Comparison of ENCODE assay signal across 8 cellular contexts in the genomic region with DNA sequence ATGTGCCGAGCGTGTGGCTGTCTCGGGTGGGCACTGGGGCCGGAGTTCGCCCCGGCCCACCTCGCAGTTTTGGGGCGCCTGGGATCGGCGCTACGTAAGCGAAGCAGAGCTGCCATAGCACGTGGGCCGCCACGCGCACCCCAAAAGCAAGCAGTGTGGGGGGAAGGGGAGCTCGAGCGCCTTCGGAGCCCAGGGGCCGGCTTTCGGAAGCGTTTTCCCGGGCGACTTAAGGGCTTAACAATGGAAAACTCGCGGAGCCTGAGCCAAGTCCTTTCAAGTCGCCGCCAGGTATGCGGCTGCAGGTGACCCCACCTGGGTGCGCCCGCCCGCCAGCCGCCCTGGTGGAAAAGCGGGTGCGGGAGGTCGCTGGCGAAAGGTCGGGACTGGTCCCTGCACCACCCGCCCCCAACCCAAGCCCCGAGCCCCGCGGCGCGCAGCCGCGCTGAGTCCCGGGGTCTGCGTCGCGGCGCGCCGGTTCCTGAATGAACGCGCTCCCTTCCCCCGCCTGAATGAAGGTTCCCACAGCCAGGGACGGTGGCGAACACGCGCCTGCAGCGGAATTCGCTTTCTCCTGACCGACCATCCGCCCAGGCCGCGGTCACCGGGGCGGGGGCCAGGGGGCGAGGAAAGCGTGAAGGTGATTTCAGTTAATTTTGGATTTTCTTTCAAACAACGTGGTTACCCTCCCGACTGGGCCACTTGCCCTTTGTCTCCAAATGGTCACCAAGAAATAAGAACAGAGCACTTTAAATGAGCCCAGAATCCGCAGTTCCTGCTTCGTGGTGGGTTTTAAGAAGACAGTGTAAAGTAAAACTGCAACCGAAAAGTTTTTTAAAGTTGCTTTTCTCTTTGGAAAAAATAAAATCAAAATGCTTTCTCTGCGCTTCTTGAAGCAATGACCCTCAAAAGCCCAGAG. TPM values are rescaled to one million over a fixed set of nuclear protein-coding genes. Genes with fewer than 3 reads are reported as not detected.
DNase-seq lines count a peak whose midpoint lies in the region; ATAC-seq, FAIRE-seq and TF ChIP-seq lines count a peak whose summit lies in the region.

No MANE protein-coding gene starts in this region.

- no peak for TF ChIP-seq POLR2A in GM18505 (IDR thresholded peaks at IDR 0.05; ENCODE audit: borderline replicate concordance, extremely low read depth, insufficient read depth, insufficient read length)

- H3K27ac ChIP-seq in HUES64 (ENCODE audit: low read depth, low read length): peak overlapping the region; percentile 97
- peak overlapping the region; percentile 7 to 51 for H3K27ac ChIP-seq in ascending aorta

- no peak for FAIRE-seq in GM19239 (lab: Jason Lieb, UNC)

- intact Hi-C loops in ascending aorta (cut with DNase I): loop anchor here (2.0 to 10.0 kb wide), 3 partner anchors 97 to 313 kb away; no protein-coding TSS in a partner anchor

- H3K27me3 ChIP-seq in HUES64 (ENCODE audit: insufficient read depth, low read length) (peaks cover 40% of the 10 kb centered on the region), ascending aorta (no peaks in the 10 kb centered on the region), skeletal muscle satellite cell (ENCODE audit: control insufficient read depth, insufficient read depth, low read length) (no peaks in the 10 kb centered on the region)

- under 1% methylated on average over 76 of the region's 76 CpGs for WGBS in HUES64

- H3K36me3 ChIP-seq in HUES64 (ENCODE audit: insufficient read depth, low read length): no peaks in the 10 kb centered on the region
- H3K36me3 ChIP-seq in ascending aorta: no peaks in the 10 kb centered on the region
- peaks cover 4% of the 10 kb centered on the region for H3K36me3 ChIP-seq in skeletal muscle satellite cell (ENCODE audit: insufficient read depth, low read length)

- no peaks in the 10 kb centered on the region for H3K9me3 ChIP-seq in HUES64 (ENCODE audit: insufficient read depth, low read depth, low read length)
- no peaks in the 10 kb centered on the region for H3K9me3 ChIP-seq in ascending aorta
- no peaks in the 10 kb centered on the region for H3K9me3 ChIP-seq in skeletal muscle satellite cell (replicated peaks; ENCODE audit: low read length)

- DNase-seq in AG20443 (ENCODE audit: low spot score): peak; percentile 75
- no peak for DNase-seq in ascending aorta (ENCODE audit: low spot score in 2 of 2)
- no peak for DNase-seq in GM19239 (ENCODE audit: insufficient read length, low spot score)
- DNase-seq in stimulated activated CD4-positive, alpha-beta T cell treated with anti-CD3 and anti-CD28 coated beads, Interleukin-4, amount 100 ng/mL, for 1 hour: no peak

- H3K4me1 ChIP-seq in HUES64 (ENCODE audit: insufficient read depth, low read length) (peaks cover 14% of the 10 kb centered on the region; the same call in 1 of the 2 replicates), ascending aorta (peaks cover 9 to 37% of the 10 kb centered on the region in 2 donors), skeletal muscle satellite cell (ENCODE audit: control insufficient read depth, insufficient read depth, low read length) (peaks cover 37% of the 10 kb centered on the region)

- H3K4me2 ChIP-seq in skeletal muscle satellite cell (ENCODE audit: low read length): peak overlapping the region; percentile 94

- ATAC-seq in GM18505 (IDR thresholded peaks at IDR 0.05; ENCODE audit: unreplicated experiment): no peak

- TF ChIP-seq CTCF in ascending aorta (IDR thresholded peaks at IDR 0.05): no peak

- peak overlapping the region; percentile 86 for H3K9ac ChIP-seq in HUES64 (ENCODE audit: low read depth, low read length)
- peak overlapping the region; percentile 99 for H3K9ac ChIP-seq in skeletal muscle satellite cell (ENCODE audit: low read depth, low read length)

- H3K4me3 ChIP-seq in HUES64 (ENCODE audit: low read length): peak overlapping the region; percentile 80
- H3K4me3 ChIP-seq in ascending aorta: peak overlapping the region; percentile 61 to 88
- peak overlapping the region; percentile 27 for H3K4me3 ChIP-seq in iPS-11a (ENCODE audit: low read depth, low read length)
- peak overlapping the region; percentile 100 for H3K4me3 ChIP-seq in skeletal muscle satellite cell (ENCODE audit: low read length)

RNA-seq across cellular contexts. Expression of gene CCND1, which starts 2.7 kb away (rescaled TPM):
- polyA plus RNA-seq in HUES64 (2013, experiment 1 of 2): 94.0 TPM
- 118 TPM for polyA plus RNA-seq in HUES64 (2013, experiment 2 of 2)
- 90.6 TPM for total RNA-seq in ascending aorta
- 480 and 562 TPM in 2 replicates for total RNA-seq in skeletal muscle satellite cell (2012; rRNA removed)

RNA-seq across cellular contexts. Expression of gene LTO1, which starts 36.9 kb away (rescaled TPM):
- polyA plus RNA-seq in HUES64 (2013, experiment 1 of 2): 10.7 TPM
- 13.1 TPM for polyA plus RNA-seq in HUES64 (2013, experiment 2 of 2)
- total RNA-seq in ascending aorta: 10.2 TPM
- total RNA-seq in skeletal muscle satellite cell (2012; rRNA removed): 17.3 and 18.5 TPM in 2 replicates

Comparison
In these comparisons a context has a peak if more than half of its experiments do, and no peak if none do; other contexts are left out.
1. H3K4me3 ChIP-seq: peak in every context shown above with its lines; median percentile 100 in skeletal muscle satellite cell; 80 in HUES64; 74 in ascending aorta; 27 in iPS-11a.